ENCODE assay signal across 8 cellular contexts in genomic region chr11:36289226-36289852, GRCh38. TPM values are rescaled to one million over a fixed set of nuclear protein-coding genes. Genes with fewer than 3 reads are reported as not detected.
DNase-seq lines count a peak whose midpoint lies in the region; ATAC-seq, FAIRE-seq and TF ChIP-seq lines count a peak whose summit lies in the region.

COMMD9 (minus strand) TSS chr11:36289424; CDS start chr11:36289412, 12 bp downstream.

- peak; percentile 97 for ATAC-seq in GM18873 (IDR thresholded peaks at IDR 0.05; ENCODE audit: low FRiP score, unreplicated experiment)
- peak; percentile 99 for ATAC-seq in HG03139 (IDR thresholded peaks at IDR 0.05; ENCODE audit: unreplicated experiment)

- H3K27me3 ChIP-seq in bronchial epithelial cell (ENCODE audit: control insufficient read depth, insufficient read depth, low read length) (no peaks in the 10 kb centered on the region), small intestine (ENCODE audit: control insufficient read depth in 2 of 2, insufficient read depth in 2 of 2, low read length in 2 of 2) (no peaks in the 10 kb centered on the region)

- DNase-seq in ACHN (peak; percentile 92), NCI-H2227 (lab: John Stamatoyannopoulos, UW; ENCODE audit: unreplicated experiment) (peak; percentile 97), bronchial epithelial cell (ENCODE audit: low read depth) (peak; percentile 93), iPS-NIHi11 (ENCODE audit: low spot score) (peak; percentile 97), small intestine (peak; percentile 97)

- H3K4me3 ChIP-seq in WI38 (ENCODE audit: low read depth, low read length) = peak within 1 kb of the TSS; percentile 79
- peak within 1 kb of the TSS; percentile 65 for H3K4me3 ChIP-seq in bronchial epithelial cell (ENCODE audit: low read depth, low read length)
- H3K4me3 ChIP-seq in small intestine (ENCODE audit: low read depth in 1 of 2, low read length in 2 of 2) = peak within 1 kb of the TSS; percentile 35 to 55

- WGBS in small intestine, 3 donors = 0 to 1% (median 0%) methylated on average over 31 of the region's 31 CpGs

- peak within 1 kb of the TSS in 1 of 2 donors; percentile 62 for H3K27ac ChIP-seq in small intestine (ENCODE audit: low read depth in 1 of 2, low read length in 1 of 2)

- no peaks in the 10 kb centered on the region for H3K4me1 ChIP-seq in small intestine (ENCODE audit: control insufficient read depth in 2 of 2, insufficient read depth in 1 of 2, low read depth in 1 of 2, low read length in 1 of 2)

- TF ChIP-seq CTCF in WI38 (IDR thresholded peaks at IDR 0.05; ENCODE audit: low read depth, low read length) (no peak), bronchial epithelial cell (IDR thresholded peaks at IDR 0.05; ENCODE audit: insufficient read depth, low read length, severe bottlenecking) (no peak)

- H3K9me3 ChIP-seq in small intestine (ENCODE audit: control insufficient read depth, low read depth) = no peaks in the 10 kb centered on the region

- FAIRE-seq in bronchial epithelial cell (lab: Jason Lieb, UNC) = peak; percentile 73
- no peak for FAIRE-seq in small intestine (lab: Jason Lieb, UNC)

- in situ Hi-C loops in ACHN (cut with HindIII; ENCODE audit: low pct_ligation_motif_present, low pct_unique_long_range_greater_than_20kb, low sequenced_read_pairs) = no loop called here

- H3K36me3 ChIP-seq in bronchial epithelial cell (ENCODE audit: control insufficient read depth, insufficient read depth, low read length) = no peaks in the 10 kb centered on the region
- no peaks in the 10 kb centered on the region for H3K36me3 ChIP-seq in small intestine (ENCODE audit: control insufficient read depth in 2 of 2, insufficient read depth in 2 of 2, low read length in 2 of 2)

RNA-seq across cellular contexts. Expression of gene COMMD9, which starts in this region (rescaled TPM):
- total RNA-seq in bronchial epithelial cell = 7.8 and 9.2 TPM in 2 replicates
- polyA plus RNA-seq in small intestine = 10 to 100 TPM; 27.0 to 41.9 (median 33.8) TPM
